7 cellular contexts compared by ENCODE assay signal in the genomic region with DNA sequence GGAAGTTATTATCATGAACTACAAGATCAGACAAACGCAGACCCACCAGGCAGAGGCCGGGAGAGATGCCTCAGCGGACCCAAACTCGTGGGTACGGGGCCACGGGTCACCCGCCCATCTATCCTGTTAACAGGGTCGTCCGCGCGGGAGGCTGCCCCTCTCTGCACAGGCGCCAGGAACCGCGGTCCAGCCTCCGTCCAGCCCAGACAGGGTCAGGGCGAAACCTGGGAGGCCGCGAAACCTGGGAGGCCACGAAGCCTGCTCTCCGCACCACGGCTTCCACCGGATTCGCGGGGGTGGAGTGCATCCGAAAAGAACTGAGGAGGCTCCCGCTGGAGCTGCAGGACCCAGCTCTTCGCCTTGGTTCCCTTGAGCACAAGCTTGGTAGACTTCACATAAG.
DNase-seq lines count a peak whose midpoint lies in the region; ATAC-seq, FAIRE-seq and TF ChIP-seq lines count a peak whose summit lies in the region.
"Not testable (repeated sequence)": the region's sequence is repeated elsewhere in the genome, so short reads cannot be mapped to it uniquely, and the experiment has no call there.

No MANE protein-coding gene starts in this region.

- not testable (repeated sequence) for H3K27me3 Mint-ChIP-seq in activated CD8-positive, alpha-beta memory T cell treated with anti-CD3 and anti-CD28 coated beads, Interleukin-2, amount 10 ng/mL, durations not matched to agents 7 days and 5 days

- H3K36me3 Mint-ChIP-seq in activated CD8-positive, alpha-beta memory T cell treated with anti-CD3 and anti-CD28 coated beads, Interleukin-2, amount 10 ng/mL, durations not matched to agents 7 days and 5 days, result not testable (repeated sequence)

- FAIRE-seq in bronchial epithelial cell (lab: Jason Lieb, UNC); kidney (lab: Jason Lieb, UNC): not testable (repeated sequence)

- not testable (repeated sequence) for H3K36me3 ChIP-seq in bronchial epithelial cell (ENCODE audit: control insufficient read depth, insufficient read depth, low read length); kidney (ENCODE audit: control insufficient read depth in 1 of 2, insufficient read depth in 2 of 2, low read length in 2 of 2)

- CTCF ChIA-PET in activated CD8-positive, alpha-beta memory T cell treated with anti-CD3 and anti-CD28 coated beads, Interleukin-2, amount 10 ng/mL, durations not matched to agents 7 days and 5 days (lab: Charles Lee), result not testable (repeated sequence)

- DNase-seq in NCI-H1417 (lab: John Stamatoyannopoulos, UW) (peak in 2 of 3 experiments; percentile 40 to 50), RPMI8226 (peak; percentile 32), kidney (peak; percentile 70)
- not testable (repeated sequence) for DNase-seq in activated CD8-positive, alpha-beta memory T cell treated with anti-CD3 and anti-CD28 coated beads, Interleukin-2, amount 10 ng/mL, durations not matched to agents 7 days and 5 days; bronchial epithelial cell (ENCODE audit: low read depth)

- H3K9me3 Mint-ChIP-seq in activated CD8-positive, alpha-beta memory T cell treated with anti-CD3 and anti-CD28 coated beads, Interleukin-2, amount 10 ng/mL, durations not matched to agents 7 days and 5 days (ENCODE audit: low read depth), result not testable (repeated sequence)

- intact Hi-C loops in kidney (cut with DNase I), result not testable (repeated sequence)

- not testable (repeated sequence) for TF ChIP-seq CTCF in C4-2B (conservative IDR thresholded peaks at IDR 0.05); bronchial epithelial cell (IDR thresholded peaks at IDR 0.05; ENCODE audit: insufficient read depth, low read length, severe bottlenecking); kidney (IDR thresholded peaks at IDR 0.05; ENCODE audit: borderline replicate concordance, extremely low read depth, insufficient read depth)

- H3K4me3 Mint-ChIP-seq in activated CD8-positive, alpha-beta memory T cell treated with anti-CD3 and anti-CD28 coated beads, Interleukin-2, amount 10 ng/mL, durations not matched to agents 7 days and 5 days, result not testable (repeated sequence)

- H3K27me3 ChIP-seq in bronchial epithelial cell (ENCODE audit: control insufficient read depth, insufficient read depth, low read length), result not testable (repeated sequence)

- H3K27ac Mint-ChIP-seq in activated CD8-positive, alpha-beta memory T cell treated with anti-CD3 and anti-CD28 coated beads, Interleukin-2, amount 10 ng/mL, durations not matched to agents 7 days and 5 days, result peak overlapping the region; percentile 25

- ATAC-seq in activated CD8-positive, alpha-beta memory T cell treated with anti-CD3 and anti-CD28 coated beads, Interleukin-2, amount 10 ng/mL, durations not matched to agents 7 days and 5 days, result not testable (repeated sequence)

- H3K9ac ChIP-seq in kidney (ENCODE audit: low read length in 2 of 2), result not testable (repeated sequence)

- peak overlapping the region; percentile 15 for H3K4me3 ChIP-seq in bronchial epithelial cell (ENCODE audit: low read depth, low read length)
- H3K4me3 ChIP-seq in kidney (ENCODE audit: low read length in 2 of 2), result peak overlapping the region in 1 of 2 donors; percentile 44
- H3K4me3 ChIP-seq in skin epidermis, result peak overlapping the region in 4 of 7 experiments; percentile 21 to 36 (median 28)

- H3K4me1 ChIP-seq in kidney (ENCODE audit: control insufficient read depth in 1 of 2, insufficient read depth in 1 of 2, low read depth in 1 of 2, low read length in 2 of 2), result not testable (repeated sequence)

- not testable (repeated sequence) for H3K9me3 ChIP-seq in kidney (ENCODE audit: control insufficient read depth in 1 of 2, low read length in 2 of 2)

- H3K27ac ChIP-seq in C4-2B, result peak overlapping the region; percentile 43
- H3K27ac ChIP-seq in kidney (ENCODE audit: low read depth in 2 of 2, low read length in 2 of 2); skin epidermis: not testable (repeated sequence)

- not testable (repeated sequence) for H3K4me1 Mint-ChIP-seq in activated CD8-positive, alpha-beta memory T cell treated with anti-CD3 and anti-CD28 coated beads, Interleukin-2, amount 10 ng/mL, durations not matched to agents 7 days and 5 days
